Comparison of ENCODE assay signal across 1 cellular context in the genomic region with DNA sequence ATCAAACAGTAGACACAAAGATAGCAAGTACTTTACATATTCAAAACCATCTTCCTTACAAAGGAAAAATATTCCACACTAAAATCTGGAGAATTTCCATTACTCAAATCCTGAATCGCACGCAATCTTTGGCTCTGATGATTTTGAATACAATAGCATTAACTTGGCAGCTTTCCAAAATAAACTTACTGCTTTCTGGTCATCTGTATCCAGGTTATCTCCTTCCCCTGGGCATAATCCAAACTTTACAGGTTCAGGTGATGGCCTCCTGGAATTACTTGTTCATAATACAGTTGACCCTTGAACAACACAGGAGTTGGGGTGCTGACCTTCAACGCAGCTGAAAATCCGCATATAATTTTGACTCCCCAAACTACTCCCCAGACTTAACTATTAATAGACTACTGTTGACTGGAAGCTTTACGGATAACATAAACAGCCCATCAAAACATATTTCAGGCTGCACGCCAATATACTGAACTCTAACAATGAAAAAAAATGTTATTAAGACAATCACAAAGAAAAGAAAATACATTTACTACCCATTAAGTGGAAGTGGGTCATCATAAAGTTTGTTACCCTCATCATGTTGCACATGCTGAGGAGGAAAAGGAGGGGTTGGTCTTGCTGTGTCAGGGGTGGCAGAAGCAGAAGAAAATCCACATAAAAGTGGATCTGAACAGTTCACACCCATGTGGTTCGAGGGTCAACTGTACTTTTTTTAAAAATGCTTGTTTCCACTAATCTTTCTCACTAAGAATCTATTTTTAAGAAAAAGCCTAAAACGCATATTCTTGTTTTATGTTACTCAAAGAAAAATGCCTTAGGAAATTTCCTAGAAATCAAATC.
A peak's percentile ranks its signal among the peaks of the same experiment; 100 is the strongest.
TF ChIP-seq lines count a peak whose summit lies in the region.

No MANE protein-coding gene starts in this region.

TF ChIP-seq in IMR-90, 13 proteins besides CTCF, POLR2A, EP300 and RAD21:
- no peak for TF ChIP-seq RCOR1 (IDR thresholded peaks at IDR 0.05; ENCODE audit: insufficient replicate concordance, low read length)
- TF ChIP-seq MXI1 (IDR thresholded peaks at IDR 0.05; ENCODE audit: borderline replicate concordance, low read depth, low read length) = no peak
- TF ChIP-seq FOS (IDR thresholded peaks at IDR 0.05; ENCODE audit: low read depth, low read length) = no peak
- no peak for TF ChIP-seq SMC3 (IDR thresholded peaks at IDR 0.05; ENCODE audit: low read depth, low read length)
- TF ChIP-seq RFX5 (IDR thresholded peaks at IDR 0.05; ENCODE audit: low read depth, low read length) = peak; percentile 48; the same call in 1 of the 2 replicates
